8 cellular contexts compared by ENCODE assay signal in the genomic region with DNA sequence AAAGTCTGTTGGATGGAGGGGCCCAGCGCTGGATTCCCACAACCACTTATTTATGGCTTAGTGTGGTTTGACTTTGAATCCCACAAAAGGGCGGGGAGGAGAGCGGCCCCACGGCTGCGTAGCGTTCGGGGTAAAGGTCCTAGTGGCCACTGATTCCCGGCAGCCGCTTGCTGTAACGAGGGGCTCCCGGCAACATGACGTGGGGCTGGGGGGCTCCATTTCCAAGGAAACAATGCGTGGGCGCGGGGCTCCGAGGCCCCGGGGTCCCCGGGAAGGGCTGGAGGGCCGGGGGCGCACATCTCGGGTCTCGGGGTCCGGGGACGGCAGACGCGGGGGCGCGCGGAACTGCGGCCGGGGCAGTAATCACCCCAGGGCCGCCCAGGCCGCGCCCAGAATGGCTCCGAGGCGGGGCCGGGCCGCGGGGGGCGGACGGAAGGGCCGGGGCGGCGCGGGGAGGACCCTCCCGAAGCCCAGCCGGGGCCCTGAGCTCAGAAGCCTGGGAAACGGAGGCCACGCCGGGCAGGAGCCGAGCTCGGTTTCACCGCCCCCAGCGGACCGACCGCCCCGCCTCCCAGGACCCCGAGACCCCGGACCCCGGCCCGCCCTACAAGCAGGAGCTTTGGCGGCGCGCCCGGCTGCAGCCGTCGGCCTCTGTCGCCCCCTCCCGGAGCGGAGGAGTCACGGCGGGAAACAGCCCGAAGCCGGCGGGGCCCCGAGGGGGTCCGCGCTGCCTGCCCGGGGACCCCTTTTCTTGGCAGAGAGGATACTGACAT. TPM values are rescaled to one million over a fixed set of nuclear protein-coding genes. Genes with fewer than 3 reads are reported as not detected.
DNase-seq lines count a peak whose midpoint lies in the region; ATAC-seq and TF ChIP-seq lines count a peak whose summit lies in the region.

No MANE protein-coding gene starts in this region.

- no peaks in the 10 kb centered on the region for H3K36me3 Mint-ChIP-seq in activated naive CD8-positive, alpha-beta T cell treated with anti-CD3 and anti-CD28 coated beads, Interleukin-2, amount 50 U/mL, for 24 hours (ENCODE audit: low read depth)

- H3K27me3 Mint-ChIP-seq in activated naive CD8-positive, alpha-beta T cell treated with anti-CD3 and anti-CD28 coated beads, Interleukin-2, amount 50 U/mL, for 24 hours: peaks cover 20% of the 10 kb centered on the region

- peak overlapping the region; percentile 73 for H3K9ac ChIP-seq in SU-DHL-6 (ENCODE audit: low read length)

- no peaks in the 10 kb centered on the region for H3K9me3 Mint-ChIP-seq in activated naive CD8-positive, alpha-beta T cell treated with anti-CD3 and anti-CD28 coated beads, Interleukin-2, amount 50 U/mL, for 24 hours

- no peaks in the 10 kb centered on the region for H3K79me2 ChIP-seq in SU-DHL-6 (ENCODE audit: insufficient read depth, low read length)

- no peaks in the 10 kb centered on the region for H3K9me2 ChIP-seq in SU-DHL-6 (replicated peaks; ENCODE audit: insufficient read depth, low read length)

- no peaks in the 10 kb centered on the region for H3K36me3 ChIP-seq in SU-DHL-6 (ENCODE audit: low read length)
- no peaks in the 10 kb centered on the region for H3K36me3 ChIP-seq in heart right ventricle
- no peaks in the 10 kb centered on the region for H3K36me3 ChIP-seq in upper lobe of right lung

- H3K4me3 Mint-ChIP-seq in activated naive CD8-positive, alpha-beta T cell treated with anti-CD3 and anti-CD28 coated beads, Interleukin-2, amount 50 U/mL, for 24 hours: peak overlapping the region; percentile 78

- H3K4me1 Mint-ChIP-seq in activated naive CD8-positive, alpha-beta T cell treated with anti-CD3 and anti-CD28 coated beads, Interleukin-2, amount 50 U/mL, for 24 hours: peaks cover 14% of the 10 kb centered on the region

- peak; percentile 83 for TF ChIP-seq CTCF in SU-DHL-6 (IDR thresholded peaks at IDR 0.05; ENCODE audit: insufficient read depth, low read length, poor library complexity, severe bottlenecking)
- TF ChIP-seq CTCF in heart right ventricle (IDR thresholded peaks at IDR 0.05): peak; percentile 86 to 98 (median 95)
- peak; percentile 89 for TF ChIP-seq CTCF in upper lobe of right lung (IDR thresholded peaks at IDR 0.05)

- H3K27ac Mint-ChIP-seq in activated naive CD8-positive, alpha-beta T cell treated with anti-CD3 and anti-CD28 coated beads, Interleukin-2, amount 50 U/mL, for 24 hours: peak overlapping the region; percentile 88

- H3K27me3 ChIP-seq in SU-DHL-6 (ENCODE audit: low read length) (no peaks in the 10 kb centered on the region), heart right ventricle (peaks cover 0 to 21% (median 0%) of the 10 kb centered on the region in 7 donors), upper lobe of right lung (no peaks in the 10 kb centered on the region)

- peak; percentile 88 for ATAC-seq in GM21528 (IDR thresholded peaks at IDR 0.05; ENCODE audit: low FRiP score, unreplicated experiment)
- peak; percentile 72 for ATAC-seq in activated naive CD8-positive, alpha-beta T cell treated with anti-CD3 and anti-CD28 coated beads, Interleukin-2, amount 50 U/mL, for 24 hours
- ATAC-seq in heart right ventricle: peak; percentile 79 to 93 (median 86)
- ATAC-seq in upper lobe of right lung: peak; percentile 82

- peaks cover 0 to 40% (median 25%) of the 10 kb centered on the region in 9 donors for H3K4me1 ChIP-seq in heart right ventricle
- H3K4me1 ChIP-seq in upper lobe of right lung: peaks cover 33% of the 10 kb centered on the region

- WGBS in heart right ventricle, 2 donors: 1 to 2% methylated on average over 67 to 77 of the region's 79 CpGs

- peak; percentile 83 for DNase-seq in EH (ENCODE audit: low read depth)
- peak; percentile 46 for DNase-seq in Jurkat, Clone E6-1 (ENCODE audit: low read depth, low spot score)
- DNase-seq in activated naive CD8-positive, alpha-beta T cell treated with anti-CD3 and anti-CD28 coated beads, Interleukin-2, amount 50 U/mL, for 24 hours: peak; percentile 81
- DNase-seq in heart right ventricle: peak; percentile 81 to 88
- peak; percentile 95 for DNase-seq in posterior vena cava (ENCODE audit: low spot score)
- DNase-seq in upper lobe of right lung: peak; percentile 94

- H2AFZ ChIP-seq in SU-DHL-6 (ENCODE audit: low read depth, low read length, severe bottlenecking): peak overlapping the region; percentile 98

- H3K27ac ChIP-seq in SU-DHL-6 (ENCODE audit: low read depth, low read length) (no peak overlapping the region), heart right ventricle (peak overlapping the region; percentile 82 to 98 (median 94)), upper lobe of right lung (peak overlapping the region; percentile 98)

- H3K9me3 ChIP-seq in SU-DHL-6 (ENCODE audit: insufficient read depth, low read length) (no peaks in the 10 kb centered on the region), heart right ventricle (no peaks in the 10 kb centered on the region), upper lobe of right lung (no peaks in the 10 kb centered on the region)

- H4K20me1 ChIP-seq in SU-DHL-6 (ENCODE audit: low read depth, low read length): no peaks in the 10 kb centered on the region

- no peaks in the 10 kb centered on the region for H3F3A ChIP-seq in SU-DHL-6 (ENCODE audit: insufficient read depth)

- H3K4me2 ChIP-seq in SU-DHL-6 (ENCODE audit: low read depth, low read length, poor library complexity, severe bottlenecking): peak overlapping the region; percentile 72

- peak overlapping the region; percentile 58 for H3K4me3 ChIP-seq in Jurkat, Clone E6-1 (ENCODE audit: low read length)
- peak overlapping the region; percentile 78 for H3K4me3 ChIP-seq in SU-DHL-6 (ENCODE audit: insufficient read depth, low read length, poor library complexity, severe bottlenecking)
- H3K4me3 ChIP-seq in heart right ventricle: peak overlapping the region; percentile 56 to 88 (median 74)
- peak overlapping the region; percentile 63 for H3K4me3 ChIP-seq in upper lobe of right lung

- intact Hi-C loops in heart right ventricle (cut with DNase I): loop anchor here in 8 of 10 donors (1.0 to 10.0 kb wide), 13 partner anchors 52 to 382 kb away; a partner anchor contains a TSS
- intact Hi-C loops in posterior vena cava (cut with DNase I): loop anchor here (5.0 to 10.0 kb wide), 3 partner anchors 53 to 310 kb away; a partner anchor contains a TSS
- intact Hi-C loops in upper lobe of right lung (cut with DNase I): no loop called here

RNA-seq across cellular contexts. Expression of a gene that starts 11.9 kb away (rescaled TPM):
- not detected for polyA plus RNA-seq in Jurkat, Clone E6-1 (2012; ENCODE audit: insufficient read depth, insufficient read length)
- total RNA-seq in heart right ventricle: 10 to 100 TPM; 22.3 to 48.5 (median 40.8) TPM
- polyA plus RNA-seq in heart right ventricle: 10 to 100 TPM in 1 of 2 donors, 1 to 10 TPM in 1; 9.7 to 60.0 TPM
- total RNA-seq in posterior vena cava: 1 to 10 TPM; 6.0 to 6.4 TPM
- 423 TPM for total RNA-seq in upper lobe of right lung
